14 cellular contexts compared by ENCODE assay signal in the genomic region with DNA sequence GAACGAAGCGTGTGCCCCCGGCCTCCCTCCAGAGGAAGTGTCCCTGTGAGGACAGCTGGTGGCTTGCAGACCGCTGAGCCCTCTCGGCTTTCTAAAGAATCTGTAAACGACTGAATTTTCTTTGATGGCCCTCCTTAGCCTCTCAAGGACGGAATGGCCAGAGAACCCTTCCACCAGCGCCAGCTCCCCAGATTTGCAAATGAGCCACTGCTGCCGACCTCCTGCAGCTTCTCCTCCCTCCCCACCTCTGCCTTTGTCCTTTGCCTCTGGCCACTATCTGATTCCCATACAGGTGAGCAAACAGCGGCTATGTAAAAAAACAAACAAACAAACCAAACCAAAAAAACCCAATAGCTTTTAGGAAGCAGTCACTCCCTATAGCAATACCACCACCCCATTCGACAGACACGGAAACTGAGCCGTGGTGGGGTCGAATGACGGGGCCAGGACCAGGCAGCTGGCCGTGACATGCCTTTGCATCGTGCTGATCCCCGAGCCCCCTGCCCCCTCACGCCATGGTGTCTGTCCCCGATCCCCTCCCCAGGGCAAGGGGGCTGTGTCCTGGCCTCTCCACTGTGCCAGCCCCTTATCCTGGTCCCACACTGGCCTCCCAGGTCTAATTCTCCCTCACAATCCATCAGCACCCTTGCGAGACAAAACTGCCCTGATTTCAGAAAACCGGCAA. TPM values are rescaled to one million over a fixed set of nuclear protein-coding genes. Genes with fewer than 3 reads are reported as not detected.
"Had no signal": no experiment of that assay in that cellular context is flagged by ENCODE, and none has a peak within 500 bp of the region (broad histone marks: within the 10 kb centered on the region; RNA-seq: fewer than 3 reads in every experiment).

No MANE protein-coding gene starts in this region.

- DNase-seq: activated CD4-positive, alpha-beta T cell treated with anti-CD3 and anti-CD28 coated beads for 36 hours; activated naive CD4-positive, alpha-beta T cell; colonic mucosa; foreskin keratinocyte; heart left ventricle; kidney; left ventricle myocardium inferior; stimulated activated CD4-positive, alpha-beta T cell treated with anti-CD3 and anti-CD28 coated beads, Interleukin-4, amount 100 ng/mL, for 24 hours; stomach had no signal

- H3K4me3 Mint-ChIP-seq: activated CD4-positive, alpha-beta T cell treated with anti-CD3 and anti-CD28 coated beads for 36 hours; activated T-helper 1 cell treated with anti-CD3 and anti-CD28 coated beads, Interleukin-12 subunit alpha, Interleukin-12 subunit beta, Interleukin-2, Interleukin-4 antibody, amounts not matched to agents 30 ng/mL and 10 ng/mL and 1 ng/mL, durations not matched to agents 14 hours and 24 hours and 36 hours; memory B cell; nephron had no signal

- H3K27ac Mint-ChIP-seq: activated CD4-positive, alpha-beta T cell treated with anti-CD3 and anti-CD28 coated beads for 36 hours; activated T-helper 1 cell treated with anti-CD3 and anti-CD28 coated beads, Interleukin-12 subunit alpha, Interleukin-12 subunit beta, Interleukin-2, Interleukin-4 antibody, amounts not matched to agents 30 ng/mL and 10 ng/mL and 1 ng/mL, durations not matched to agents 14 hours and 24 hours and 36 hours; memory B cell had no signal

- ATAC-seq: activated CD4-positive, alpha-beta T cell treated with anti-CD3 and anti-CD28 coated beads for 36 hours; foreskin keratinocyte; heart left ventricle had no signal

- H3K27me3 Mint-ChIP-seq: activated CD4-positive, alpha-beta T cell treated with anti-CD3 and anti-CD28 coated beads for 36 hours had no signal

- H3K4me1 Mint-ChIP-seq: activated CD4-positive, alpha-beta T cell treated with anti-CD3 and anti-CD28 coated beads for 36 hours; memory B cell had no signal

- H3K9me3 Mint-ChIP-seq: memory B cell had no signal

- FAIRE-seq: endothelial cell of umbilical vein, kidney had no signal

RNA-seq across cellular contexts. Expression of a gene that starts 23.6 kb away (rescaled TPM):
- total RNA-seq: activated CD4-positive, alpha-beta T cell treated with anti-CD3 and anti-CD28 coated beads for 36 hours; activated T-helper 1 cell treated with anti-CD3 and anti-CD28 coated beads, Interleukin-12 subunit alpha, Interleukin-12 subunit beta, Interleukin-2, Interleukin-4 antibody, amounts not matched to agents 30 ng/mL and 10 ng/mL and 1 ng/mL, durations not matched to agents 14 hours and 24 hours and 36 hours; cardiac septum had no signal
